21 cellular contexts compared by ENCODE assay signal in genomic region chr13:109200556-109200955, GRCh38.
DNase-seq lines count a peak whose midpoint lies in the region; ATAC-seq and TF ChIP-seq lines count a peak whose summit lies in the region.
"Had no signal": no experiment of that assay in that cellular context is flagged by ENCODE, and none has a peak within 500 bp of the region (broad histone marks: within the 10 kb centered on the region; RNA-seq: fewer than 3 reads in every experiment).

No MANE protein-coding gene starts in this region.

- in situ Hi-C loops in transverse colon (cut with MboI; ENCODE audit: low pct_ligation_motif_present in 1 of 4, low pct_unique_long_range_greater_than_20kb in 1 of 4, low sequenced_read_pairs in 3 of 4): no loop called here

- H3K4me1 ChIP-seq in right cardiac atrium (ENCODE audit: control insufficient read depth, insufficient read depth, low read length) (no peaks in the 10 kb centered on the region), transverse colon (no peaks in the 10 kb centered on the region)
- no peaks in the 10 kb centered on the region for H3K4me1 ChIP-seq in effector memory CD4-positive, alpha-beta T cell (ENCODE audit: control insufficient read depth, insufficient read depth, low read length, poor library complexity, severe bottlenecking)
- H3K4me1 ChIP-seq: BLaER1 treated with 17β-estradiol and CSF1 and Interleukin-3, amounts not matched to agents 10 nM and 100 nM; Caco-2 had no signal

- H3K9me3 ChIP-seq in right cardiac atrium (ENCODE audit: control insufficient read depth, low read length): no peaks in the 10 kb centered on the region
- H3K9me3 ChIP-seq in transverse colon: no peaks in the 10 kb centered on the region
- H3K9me3 ChIP-seq in effector memory CD4-positive, alpha-beta T cell (ENCODE audit: control insufficient read depth, low read length): no peaks in the 10 kb centered on the region
- H3K9me3 ChIP-seq: BLaER1 treated with 17β-estradiol and CSF1 and Interleukin-3, amounts not matched to agents 10 nM and 100 nM; Caco-2; SJSA1 had no signal

- H3K27ac ChIP-seq in right cardiac atrium (ENCODE audit: low read length): no peak overlapping the region
- no peak overlapping the region for H3K27ac ChIP-seq in transverse colon
- H3K27ac ChIP-seq in effector memory CD4-positive, alpha-beta T cell (ENCODE audit: insufficient read depth, low read length, poor library complexity, severe bottlenecking): no peak overlapping the region
- H3K27ac ChIP-seq: BLaER1 treated with 17β-estradiol and CSF1 and Interleukin-3, amounts not matched to agents 10 nM and 100 nM; SJSA1 had no signal

- DNase-seq in ELR (ENCODE audit: low read depth) (peak; percentile 9), LHCN-M2 (ENCODE audit: low read depth) (peak; percentile 29), foreskin fibroblast (peak; percentile 45 to 56), right cardiac atrium (no peak), transverse colon (no peak), AG20443 (ENCODE audit: low spot score) (no peak)
- no peak for DNase-seq in effector memory CD4-positive, alpha-beta T cell
- DNase-seq: Caco-2; CD4-positive, alpha-beta memory T cell; DMS 273 treated with DMSO at 0.1 percent for 48 hours; DMS79 treated with DMSO at 0.1 percent for 48 hours; GOT3; Karpas-422; NCI-H1417; NCI-H2081 treated with DMSO at 0.1 percent for 48 hours; NCI-H2171 treated with DMSO at 0.1 percent for 48 hours; NCI-H446; OCI-M1 had no signal

- no peak for ATAC-seq in right cardiac atrium
- ATAC-seq: Right ventricle myocardium inferior had no signal

- H3K27me3 ChIP-seq in right cardiac atrium (ENCODE audit: control insufficient read depth, insufficient read depth) (no peaks in the 10 kb centered on the region), transverse colon (no peaks in the 10 kb centered on the region)
- H3K27me3 ChIP-seq in effector memory CD4-positive, alpha-beta T cell (replicated peaks; ENCODE audit: control insufficient read depth, insufficient read depth, low read length, poor library complexity, severe bottlenecking): no peaks in the 10 kb centered on the region
- H3K27me3 ChIP-seq: BLaER1 treated with 17β-estradiol and CSF1 and Interleukin-3, amounts not matched to agents 10 nM and 100 nM; SJSA1 had no signal

- TF ChIP-seq POLR2A in transverse colon (IDR thresholded peaks at IDR 0.05): no peak

- TF ChIP-seq EP300 in transverse colon (IDR thresholded peaks at IDR 0.05; ENCODE audit: low read depth): no peak

- no peak overlapping the region for H3K4me3 ChIP-seq in foreskin fibroblast (ENCODE audit: low read depth in 1 of 2, low read length in 2 of 2)
- no peak overlapping the region for H3K4me3 ChIP-seq in right cardiac atrium (ENCODE audit: low read length)
- H3K4me3 ChIP-seq in transverse colon: no peak overlapping the region
- no peak overlapping the region for H3K4me3 ChIP-seq in effector memory CD4-positive, alpha-beta T cell (ENCODE audit: insufficient read depth, low read depth, low read length, poor library complexity, severe bottlenecking)
- H3K4me3 ChIP-seq: BLaER1 treated with 17β-estradiol and CSF1 and Interleukin-3, amounts not matched to agents 10 nM and 100 nM; SJSA1 had no signal

- H3K36me3 ChIP-seq in transverse colon: no peaks in the 10 kb centered on the region
- H3K36me3 ChIP-seq in effector memory CD4-positive, alpha-beta T cell (ENCODE audit: control insufficient read depth, insufficient read depth, low read length): no peaks in the 10 kb centered on the region
- H3K36me3 ChIP-seq: BLaER1 treated with 17β-estradiol and CSF1 and Interleukin-3, amounts not matched to agents 10 nM and 100 nM; SJSA1 had no signal

- no peak for TF ChIP-seq CTCF in foreskin fibroblast (IDR thresholded peaks at IDR 0.05; ENCODE audit: low read depth, low read length)
- no peak for TF ChIP-seq CTCF in transverse colon (IDR thresholded peaks at IDR 0.05)

- 47% methylated on average over 1 of the region's 1 CpG for WGBS in right cardiac atrium
- 64% methylated on average over 1 of the region's 1 CpG; no CpG with 5 or more reads in 1 of the 2 donors for WGBS in transverse colon (ENCODE audit: low coverage in 1 of 2), 2 donors

- intact Hi-C loops in right cardiac atrium (cut with DNase I) (no loop called here), transverse colon (cut with DNase I; ENCODE audit: low total_unique reads) (no loop called here)

Comparison
In these comparisons a context has a peak if more than half of its experiments do, and no peak if none do; other contexts are left out.
1. DNase-seq: peak in ELR (single experiment), LHCN-M2 (single experiment) and foreskin fibroblast (2 of 2); none in right cardiac atrium (0 of 3), transverse colon (single experiment), AG20443 (single experiment) and effector memory CD4-positive, alpha-beta T cell (0 of 3).